In genomic region chr9:136311433-136312375, GRCh38 we compare ENCODE assay signal across 8 cellular contexts. TPM values are rescaled to one million over a fixed set of nuclear protein-coding genes. Genes with fewer than 3 reads are reported as not detected.
DNase-seq lines count a peak whose midpoint lies in the region; ATAC-seq and TF ChIP-seq lines count a peak whose summit lies in the region.

No MANE protein-coding gene starts in this region.

- peaks cover 3% of the 10 kb centered on the region for H3K36me3 Mint-ChIP-seq in activated naive CD8-positive, alpha-beta T cell treated with anti-CD3 and anti-CD28 coated beads, Interleukin-2, amount 50 U/mL, for 24 hours (ENCODE audit: low read depth)
- peaks cover 7% of the 10 kb centered on the region for H3K36me3 Mint-ChIP-seq in nephron progenitor cell (ENCODE audit: low read depth)

- no peak for TF ChIP-seq CTCF in vagina (IDR thresholded peaks at IDR 0.05)
- TF ChIP-seq CTCF in nephron progenitor cell (IDR thresholded peaks at IDR 0.05), result no peak

- peaks cover 9% of the 10 kb centered on the region for H3K4me1 Mint-ChIP-seq in stimulated activated naive CD8-positive, alpha-beta T cell treated with anti-CD3 and anti-CD28 coated beads, Interleukin-15, amount 100 ng/mL, for 72 hours
- H3K4me1 Mint-ChIP-seq in activated naive CD8-positive, alpha-beta T cell treated with anti-CD3 and anti-CD28 coated beads, Interleukin-2, amount 50 U/mL, for 24 hours, result no peaks in the 10 kb centered on the region
- H3K4me1 Mint-ChIP-seq in nephron progenitor cell, result no peaks in the 10 kb centered on the region

- no peak for TF ChIP-seq POLR2A in vagina (IDR thresholded peaks at IDR 0.05)

- H3K27ac ChIP-seq in vagina, result no peak overlapping the region

- no peaks in the 10 kb centered on the region for H3K4me1 ChIP-seq in vagina

- no peaks in the 10 kb centered on the region for H3K27me3 ChIP-seq in vagina

- H3K36me3 ChIP-seq in vagina, result no peaks in the 10 kb centered on the region

- no peaks in the 10 kb centered on the region for H3K9me3 ChIP-seq in vagina

- H3K27me3 Mint-ChIP-seq in stimulated activated naive CD8-positive, alpha-beta T cell treated with anti-CD3 and anti-CD28 coated beads, Interleukin-15, amount 100 ng/mL, for 72 hours, result no peaks in the 10 kb centered on the region
- H3K27me3 Mint-ChIP-seq in activated naive CD8-positive, alpha-beta T cell treated with anti-CD3 and anti-CD28 coated beads, Interleukin-2, amount 50 U/mL, for 24 hours, result no peaks in the 10 kb centered on the region
- H3K27me3 Mint-ChIP-seq in nephron progenitor cell (ENCODE audit: low read depth, poor library complexity), result peaks cover 4% of the 10 kb centered on the region

- intact Hi-C loops in vagina (cut with DNase I), result loop anchor here (10.0 kb wide), 2 partner anchors 53 to 93 kb away; partner anchors contain the start of genes DNLZ and SNAPC4

- no peak for DNase-seq in stimulated activated naive CD8-positive, alpha-beta T cell treated with anti-CD3 and anti-CD28 coated beads, Interleukin-15, amount 100 ng/mL, for 72 hours
- DNase-seq in stimulated activated naive CD8-positive, alpha-beta T cell treated with anti-CD3 and anti-CD28 coated beads, Interleukin-15, Interleukin-2, amounts not matched to agents 100 U/mL and 50 U/mL, for 24 hours, result no peak
- peak; percentile 82 for DNase-seq in NCI-H345 (lab: John Stamatoyannopoulos, UW)
- DNase-seq in activated naive CD8-positive, alpha-beta T cell treated with anti-CD3 and anti-CD28 coated beads, Interleukin-2, amount 50 U/mL, for 24 hours, result no peak
- DNase-seq in vagina (ENCODE audit: extremely low spot score in 2 of 2), result no peak
- no peak for DNase-seq in nephron progenitor cell

- no peak overlapping the region for H3K4me3 Mint-ChIP-seq in stimulated activated naive CD8-positive, alpha-beta T cell treated with anti-CD3 and anti-CD28 coated beads, Interleukin-15, amount 100 ng/mL, for 72 hours
- H3K4me3 Mint-ChIP-seq in activated naive CD8-positive, alpha-beta T cell treated with anti-CD3 and anti-CD28 coated beads, Interleukin-2, amount 50 U/mL, for 24 hours, result no peak overlapping the region
- no peak overlapping the region for H3K4me3 Mint-ChIP-seq in nephron progenitor cell

- ATAC-seq in stimulated activated naive CD8-positive, alpha-beta T cell treated with anti-CD3 and anti-CD28 coated beads, Interleukin-15, amount 100 ng/mL, for 72 hours, result peak; percentile 38
- no peak for ATAC-seq in stimulated activated naive CD8-positive, alpha-beta T cell treated with anti-CD3 and anti-CD28 coated beads, Interleukin-15, Interleukin-2, amounts not matched to agents 100 U/mL and 50 U/mL, for 24 hours
- peak; percentile 22 for ATAC-seq in activated naive CD8-positive, alpha-beta T cell treated with anti-CD3 and anti-CD28 coated beads, Interleukin-2, amount 50 U/mL, for 24 hours
- ATAC-seq in GM21367 (IDR thresholded peaks at IDR 0.05; ENCODE audit: unreplicated experiment) (no peak), GM19452 (IDR thresholded peaks at IDR 0.05; ENCODE audit: unreplicated experiment) (no peak)

- H3K27ac Mint-ChIP-seq in stimulated activated naive CD8-positive, alpha-beta T cell treated with anti-CD3 and anti-CD28 coated beads, Interleukin-15, amount 100 ng/mL, for 72 hours, result no peak overlapping the region
- H3K27ac Mint-ChIP-seq in activated naive CD8-positive, alpha-beta T cell treated with anti-CD3 and anti-CD28 coated beads, Interleukin-2, amount 50 U/mL, for 24 hours, result no peak overlapping the region
- H3K27ac Mint-ChIP-seq in nephron progenitor cell, result no peak overlapping the region

- H3K9me3 Mint-ChIP-seq in stimulated activated naive CD8-positive, alpha-beta T cell treated with anti-CD3 and anti-CD28 coated beads, Interleukin-15, amount 100 ng/mL, for 72 hours, result peaks cover 21 to 24% of the 10 kb centered on the region in 2 donors
- peaks cover 10% of the 10 kb centered on the region for H3K9me3 Mint-ChIP-seq in activated naive CD8-positive, alpha-beta T cell treated with anti-CD3 and anti-CD28 coated beads, Interleukin-2, amount 50 U/mL, for 24 hours
- peaks cover 25% of the 10 kb centered on the region for H3K9me3 Mint-ChIP-seq in nephron progenitor cell

- no peak overlapping the region for H3K4me3 ChIP-seq in vagina

RNA-seq across cellular contexts. Expression of gene CCDC187, which starts 7.8 kb away (rescaled TPM):
- total RNA-seq in vagina, result not detected

RNA-seq across cellular contexts. Expression of gene GPSM1, which starts 15.6 kb away (rescaled TPM):
- 35.4 TPM for total RNA-seq in vagina

RNA-seq across cellular contexts. Expression of gene DNLZ, which starts 51.8 kb away (rescaled TPM):
- total RNA-seq in vagina, result 25.0 TPM

Comparison
In these comparisons a context has a peak if more than half of its experiments do, and no peak if none do; other contexts are left out.
1. ATAC-seq: peak in stimulated activated naive CD8-positive, alpha-beta T cell treated with anti-CD3 and anti-CD28 coated beads, Interleukin-15, amount 100 ng/mL, for 72 hours (single experiment) and activated naive CD8-positive, alpha-beta T cell treated with anti-CD3 and anti-CD28 coated beads, Interleukin-2, amount 50 U/mL, for 24 hours (single experiment); none in stimulated activated naive CD8-positive, alpha-beta T cell treated with anti-CD3 and anti-CD28 coated beads, Interleukin-15, Interleukin-2, amounts not matched to agents 100 U/mL and 50 U/mL, for 24 hours (single experiment), GM21367 (single experiment) and GM19452 (single experiment).